ENCODE assay signal across 16 cellular contexts in genomic region chr16:56259425-56259779, GRCh38.
DNase-seq lines count a peak whose midpoint lies in the region; ATAC-seq and TF ChIP-seq lines count a peak whose summit lies in the region.
"Had no signal": no experiment of that assay in that cellular context is flagged by ENCODE, and none has a peak within 500 bp of the region (broad histone marks: within the 10 kb centered on the region; RNA-seq: fewer than 3 reads in every experiment).

No MANE protein-coding gene starts in this region.

- H3K9ac ChIP-seq in stomach smooth muscle (ENCODE audit: low read length in 2 of 2) (no peak overlapping the region), GM23248 (no peak overlapping the region)

- H3K4me1 Mint-ChIP-seq in brain (peaks cover 99% of the 10 kb centered on the region), glutamatergic neuron (ENCODE audit: low read depth, unreplicated experiment) (peaks cover 58% of the 10 kb centered on the region)

- no peak overlapping the region for H3K4me2 ChIP-seq in GM23248 (ENCODE audit: unreplicated experiment)

- H3K27me3 Mint-ChIP-seq in brain (no peaks in the 10 kb centered on the region), glutamatergic neuron (ENCODE audit: unreplicated experiment) (peaks cover 4% of the 10 kb centered on the region)

- ATAC-seq in Right ventricle myocardium superior (ENCODE audit: poor library complexity) = no peak
- no peak for ATAC-seq in HG03521 (IDR thresholded peaks at IDR 0.05; ENCODE audit: unreplicated experiment)
- ATAC-seq: PC-3 had no signal

- H3K9me3 ChIP-seq in cardiac muscle cell (ENCODE audit: low read depth) (no peaks in the 10 kb centered on the region), stomach smooth muscle (ENCODE audit: control insufficient read depth in 2 of 2, low read length in 2 of 2) (no peaks in the 10 kb centered on the region), GM23248 (ENCODE audit: low read depth) (no peaks in the 10 kb centered on the region)

- peaks cover 22% of the 10 kb centered on the region for H3K36me3 Mint-ChIP-seq in brain
- H3K36me3 Mint-ChIP-seq in glutamatergic neuron (ENCODE audit: unreplicated experiment) = peaks cover 6% of the 10 kb centered on the region

- TF ChIP-seq CTCF in cardiac muscle cell (IDR thresholded peaks at IDR 0.05; ENCODE audit: low read depth, low read length) = no peak
- no peak for TF ChIP-seq CTCF in brain (conservative IDR thresholded peaks at IDR 0.05)
- no peak for TF ChIP-seq CTCF in glutamatergic neuron (IDR thresholded peaks at IDR 0.05; ENCODE audit: partially characterized antibody, unreplicated experiment)

- 31 to 33% methylated on average over 4 of the region's 4 CpGs for WGBS in GM23248 (ENCODE audit: low coverage in 1 of 2, low lambda C conversion rate in 2 of 2, missing lambda C conversion rate in 2 of 2), 2 experiments

- no peaks in the 10 kb centered on the region for H3K79me2 ChIP-seq in GM23248 (ENCODE audit: insufficient read depth)

- H3K4me1 ChIP-seq in cardiac muscle cell (ENCODE audit: low read depth) (peaks cover 33% of the 10 kb centered on the region), stomach smooth muscle (ENCODE audit: control insufficient read depth, insufficient read depth, low read length) (peaks cover 81% of the 10 kb centered on the region), GM23248 (ENCODE audit: insufficient read depth) (no peaks in the 10 kb centered on the region)

- H3F3A ChIP-seq in GM23248 (ENCODE audit: insufficient read depth) = no peaks in the 10 kb centered on the region

- H2AFZ ChIP-seq in GM23248 = no peak overlapping the region

- H3K27me3 ChIP-seq in cardiac muscle cell = no peaks in the 10 kb centered on the region
- H3K27me3 ChIP-seq in stomach smooth muscle (ENCODE audit: control insufficient read depth in 1 of 2, insufficient read depth in 2 of 2, low read length in 2 of 2) = no peaks in the 10 kb centered on the region
- H3K27me3 ChIP-seq in GM23248 (replicated peaks; ENCODE audit: insufficient read depth) = no peaks in the 10 kb centered on the region

- in situ Hi-C loops in GM23248 (cut with MboI) = no loop called here

- no peaks in the 10 kb centered on the region for H3K36me3 ChIP-seq in cardiac muscle cell
- peaks cover 0 to 3% of the 10 kb centered on the region in 2 donors for H3K36me3 ChIP-seq in stomach smooth muscle (ENCODE audit: control insufficient read depth in 2 of 2, insufficient read depth in 2 of 2, low read length in 2 of 2)
- H3K36me3 ChIP-seq in GM23248 (ENCODE audit: low read depth) = no peaks in the 10 kb centered on the region

- intact Hi-C loops in Right ventricle myocardium superior (cut with DNase I) = no loop called here

- H3K4me3 ChIP-seq in cardiac muscle cell (no peak overlapping the region), stomach smooth muscle (ENCODE audit: low read length in 2 of 2) (no peak overlapping the region), GM23248 (no peak overlapping the region)

- H4K20me1 ChIP-seq in GM23248 (ENCODE audit: insufficient read depth) = no peaks in the 10 kb centered on the region

- H3K9me2 ChIP-seq in GM23248 (ENCODE audit: insufficient read depth) = no peaks in the 10 kb centered on the region

- no peak overlapping the region for H3K4me3 Mint-ChIP-seq in brain
- no peak overlapping the region for H3K4me3 Mint-ChIP-seq in glutamatergic neuron (ENCODE audit: unreplicated experiment)

- peak overlapping the region in 3 of 5 experiments; percentile 44 to 96 (median 77) for H3K27ac Mint-ChIP-seq in brain
- H3K27ac Mint-ChIP-seq in glutamatergic neuron (ENCODE audit: unreplicated experiment) = peak overlapping the region; percentile 39

- no peak for DNase-seq in cardiac muscle cell (ENCODE audit: low read depth in 1 of 2, low spot score in 1 of 2)
- no peak for DNase-seq in Right ventricle myocardium superior
- no peak for DNase-seq in glutamatergic neuron
- no peak for DNase-seq in SHP77 treated with DMSO at 0.1 percent for 48 hours (lab: John Stamatoyannopoulos, UW)
- DNase-seq in GM23248 = no peak
- DNase-seq: KG1, NCI-H1436 treated with DMSO at 0.1 percent for 48 hours, NCI-H2029 treated with DMSO at 0.1 percent for 48 hours, NCI-H2171 treated with DMSO at 0.1 percent for 48 hours, NCI-H748 treated with DMSO at 0.1 percent for 48 hours, PC-3 had no signal

- H3K9me3 Mint-ChIP-seq in brain (peaks cover 0 to 3% (median 0%) of the 10 kb centered on the region in 5 experiments), glutamatergic neuron (ENCODE audit: unreplicated experiment) (peaks cover 12% of the 10 kb centered on the region)

- H3K27ac ChIP-seq in cardiac muscle cell (peak overlapping the region; percentile 76), stomach smooth muscle (ENCODE audit: low read length) (peak overlapping the region; percentile 92), GM23248 (no peak overlapping the region)
- H3K27ac ChIP-seq: 22Rv1, RWPE1 had no signal
